13 cellular contexts compared by ENCODE assay signal in the genomic region with DNA sequence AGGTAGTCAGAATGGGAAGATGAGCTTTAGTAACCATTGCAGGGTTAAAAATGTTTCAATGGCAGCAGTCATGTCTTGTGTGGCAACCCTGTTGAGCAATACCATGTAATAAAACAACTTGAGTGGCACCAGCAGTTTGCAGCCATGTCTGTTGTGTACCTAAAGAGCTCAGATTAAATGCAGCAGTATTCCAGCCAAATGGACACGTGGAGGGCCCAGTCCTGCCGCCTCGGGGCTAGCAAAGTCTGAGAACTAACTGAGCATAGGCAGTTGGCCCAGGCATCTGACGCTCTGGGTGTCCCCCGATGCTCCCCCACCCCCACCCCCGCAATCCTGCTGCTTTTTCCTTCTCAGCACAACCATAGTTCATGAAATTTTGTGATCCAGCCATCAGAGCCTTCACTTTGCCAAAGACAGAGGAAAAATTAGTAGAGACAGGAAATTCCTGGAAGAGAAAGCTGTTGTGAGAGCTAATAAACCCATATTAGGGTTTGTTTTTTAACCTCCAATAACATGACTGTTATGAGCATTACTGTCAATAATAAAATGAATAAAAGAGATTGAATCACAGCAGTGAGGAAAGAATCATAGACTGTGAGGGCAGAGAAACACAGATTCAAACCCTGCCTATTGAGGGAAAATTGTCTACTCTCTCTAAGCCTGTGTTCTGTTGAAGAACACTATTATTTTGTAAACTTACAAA.
DNase-seq lines count a peak whose midpoint lies in the region; ATAC-seq, FAIRE-seq and TF ChIP-seq lines count a peak whose summit lies in the region.
"Had no signal": no experiment of that assay in that cellular context is flagged by ENCODE, and none has a peak within 500 bp of the region (broad histone marks: within the 10 kb centered on the region; RNA-seq: fewer than 3 reads in every experiment).

No MANE protein-coding gene starts in this region.

- peak; percentile 69 for DNase-seq in Right ventricle myocardium inferior (ENCODE audit: missing footprints)
- no peak for DNase-seq in cardiac septum (ENCODE audit: low spot score)
- DNase-seq in bronchial epithelial cell (ENCODE audit: low read depth), result peak; percentile 75
- DNase-seq in right lobe of liver, result no peak
- DNase-seq in aorta, result peak; percentile 45 to 61
- no peak for DNase-seq in HTR-8/SVneo (ENCODE audit: insufficient read length, low spot score)
- DNase-seq in T1000 (lab: John Stamatoyannopoulos, UW), result no peak
- no peak for DNase-seq in HFFc6
- DNase-seq: DMS79 treated with DMSO at 0.1 percent for 48 hours; effector memory CD4-positive, alpha-beta T cell; naive B cell; NCI-H1694 treated with DMSO at 0.1 percent for 48 hours had no signal

- no peaks in the 10 kb centered on the region for H3K36me3 ChIP-seq in bronchial epithelial cell (ENCODE audit: control insufficient read depth, insufficient read depth, low read length)
- H3K36me3 ChIP-seq in right lobe of liver, result no peaks in the 10 kb centered on the region
- no peaks in the 10 kb centered on the region for H3K36me3 ChIP-seq in aorta (ENCODE audit: control insufficient read depth in 1 of 2, insufficient read depth in 2 of 2, low read length in 1 of 2)

- H3K27me3 Mint-ChIP-seq in HFFc6 (ENCODE audit: insufficient read depth), result no peaks in the 10 kb centered on the region; the same call in none of the 2 replicates
- H3K27me3 Mint-ChIP-seq: stimulated activated naive CD8-positive, alpha-beta T cell treated with anti-CD3 and anti-CD28 coated beads, Interleukin-15, Interleukin-2, amounts not matched to agents 100 ng/mL and 50 ng/mL, for 24 hours had no signal

- intact Hi-C loops in Right ventricle myocardium inferior (cut with DNase I) (no loop called here), cardiac septum (cut with DNase I) (no loop called here), right lobe of liver (cut with DNase I) (no loop called here), aorta (cut with DNase I) (no loop called here)

- no peak overlapping the region for H3K4me3 ChIP-seq in bronchial epithelial cell (ENCODE audit: low read depth, low read length)
- H3K4me3 ChIP-seq in right lobe of liver, result no peak overlapping the region
- no peak overlapping the region for H3K4me3 ChIP-seq in aorta (ENCODE audit: low read length in 2 of 2)

- no peaks in the 10 kb centered on the region for H3K9me3 Mint-ChIP-seq in HFFc6

- 62% methylated on average over 3 of the region's 6 CpGs for WGBS in right lobe of liver (ENCODE audit: insufficient coverage, low coverage, low lambda C conversion rate, missing lambda C conversion rate)
- 1 to 6% methylated on average over 6 of the region's 6 CpGs for WGBS in aorta, 2 donors

- no peak for FAIRE-seq in bronchial epithelial cell (lab: Jason Lieb, UNC)
- no peak for FAIRE-seq in HTR-8/SVneo (lab: Jason Lieb, UNC)

- no peaks in the 10 kb centered on the region for H3K4me1 ChIP-seq in right lobe of liver
- peaks cover 0 to 2% of the 10 kb centered on the region in 2 donors for H3K4me1 ChIP-seq in aorta (ENCODE audit: control insufficient read depth in 1 of 2, insufficient read depth in 2 of 2, low read length in 2 of 2)

- H3K9me3 ChIP-seq in right lobe of liver (no peaks in the 10 kb centered on the region), aorta (ENCODE audit: control insufficient read depth, low read length) (no peaks in the 10 kb centered on the region)

- H3K27ac ChIP-seq in right lobe of liver, result no peak overlapping the region
- H3K27ac ChIP-seq in aorta (ENCODE audit: low read depth in 1 of 2, low read length in 2 of 2), result no peak overlapping the region

- ATAC-seq in Right ventricle myocardium inferior (peak; percentile 50), right lobe of liver (peak in 3 of 4 donors; percentile 14 to 42 (median 40)), aorta (ENCODE audit: low FRiP score) (peak; percentile 33)

- no peaks in the 10 kb centered on the region for H3K36me3 Mint-ChIP-seq in HFFc6 (ENCODE audit: low read depth)

- no peaks in the 10 kb centered on the region for H3K4me1 Mint-ChIP-seq in HFFc6 (ENCODE audit: low read depth)
- H3K4me1 Mint-ChIP-seq: naive B cell had no signal

- no peaks in the 10 kb centered on the region for H3K27me3 ChIP-seq in bronchial epithelial cell (ENCODE audit: control insufficient read depth, insufficient read depth, low read length)
- H3K27me3 ChIP-seq in right lobe of liver, result no peaks in the 10 kb centered on the region
- H3K27me3 ChIP-seq in aorta (ENCODE audit: control insufficient read depth in 1 of 2, insufficient read depth in 2 of 2, low read length in 1 of 2), result no peaks in the 10 kb centered on the region

- no peak overlapping the region for H3K27ac Mint-ChIP-seq in HFFc6
- H3K27ac Mint-ChIP-seq: naive B cell; stimulated activated naive CD8-positive, alpha-beta T cell treated with anti-CD3 and anti-CD28 coated beads, Interleukin-15, Interleukin-2, amounts not matched to agents 100 ng/mL and 50 ng/mL, for 24 hours had no signal

- TF ChIP-seq POLR2A in right lobe of liver (IDR thresholded peaks at IDR 0.05), result no peak

- no peak overlapping the region for H3K4me3 Mint-ChIP-seq in HFFc6
- H3K4me3 Mint-ChIP-seq: naive B cell; stimulated activated naive CD8-positive, alpha-beta T cell treated with anti-CD3 and anti-CD28 coated beads, Interleukin-15, Interleukin-2, amounts not matched to agents 100 ng/mL and 50 ng/mL, for 24 hours had no signal

- no peak for TF ChIP-seq CTCF in bronchial epithelial cell (IDR thresholded peaks at IDR 0.05; ENCODE audit: insufficient read depth, low read length, severe bottlenecking)
- TF ChIP-seq CTCF in right lobe of liver (IDR thresholded peaks at IDR 0.05), result no peak
- TF ChIP-seq CTCF in HFFc6 (IDR thresholded peaks at IDR 0.05), result no peak

Comparison
In these comparisons a context has a peak if more than half of its experiments do, and no peak if none do; other contexts are left out.
1. DNase-seq: peak in Right ventricle myocardium inferior (single experiment), bronchial epithelial cell (single experiment) and aorta (2 of 2); none in cardiac septum (single experiment), right lobe of liver (0 of 3), HTR-8/SVneo (single experiment), T1000 (single experiment) and HFFc6 (single experiment).
2. Peak in every context shown above with its lines, with median percentiles within 50 percentile points of each other: ATAC-seq.